In the genomic region with DNA sequence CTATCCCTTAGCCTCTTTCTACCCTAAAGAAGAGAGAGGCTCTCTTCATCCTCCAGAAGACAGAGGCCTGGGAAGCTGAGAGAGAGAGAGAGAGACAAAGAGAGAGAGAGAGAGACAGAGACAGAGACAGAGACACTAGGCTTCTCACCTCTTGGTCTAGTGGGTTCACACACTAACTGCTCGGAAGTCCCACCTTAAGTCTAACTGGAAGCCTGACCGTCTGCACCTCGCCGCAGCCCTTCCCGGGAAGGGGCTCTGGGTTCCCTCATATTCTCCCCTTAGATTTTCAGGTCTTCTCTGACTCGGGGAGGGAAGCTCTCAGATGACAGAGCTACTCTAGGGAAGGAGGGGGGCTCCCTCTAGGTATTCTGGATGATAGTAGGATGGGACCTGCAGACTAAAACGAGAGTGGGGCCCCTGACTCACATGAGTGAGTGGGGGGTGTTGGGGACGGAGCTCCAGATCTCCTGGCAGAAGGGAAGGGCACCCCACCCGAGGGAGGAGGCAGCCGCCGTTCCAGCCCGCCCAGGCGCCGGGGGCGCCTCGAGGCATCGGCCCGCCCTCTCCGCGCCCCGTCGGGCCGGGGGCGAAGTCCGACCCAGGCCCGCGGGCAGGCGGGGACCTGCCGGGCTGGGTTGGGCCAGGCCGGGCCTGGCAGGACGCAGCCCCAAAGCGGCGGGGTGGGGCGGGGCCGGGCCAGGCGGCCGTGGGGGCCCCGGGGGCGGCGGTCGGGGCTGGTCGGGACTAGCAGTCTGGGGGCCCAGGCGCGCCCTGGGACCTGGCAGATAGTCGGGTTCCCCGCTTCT, we compare ENCODE assay signal across 1 cellular context.
TF ChIP-seq lines count a peak whose summit lies in the region.

No MANE protein-coding gene starts in this region.

TF ChIP-seq in IMR-90, 13 proteins besides CTCF, POLR2A, EP300 and RAD21:
- TF ChIP-seq NFE2L2 (IDR thresholded peaks at IDR 0.05; ENCODE audit: low read depth, low read length) (no peak), MAFK (IDR thresholded peaks at IDR 0.05; ENCODE audit: low read depth, low read length) (no peak), RCOR1 (IDR thresholded peaks at IDR 0.05; ENCODE audit: insufficient replicate concordance, low read length) (no peak), MXI1 (IDR thresholded peaks at IDR 0.05; ENCODE audit: borderline replicate concordance, low read depth, low read length) (no peak), CEBPB (IDR thresholded peaks at IDR 0.05; ENCODE audit: low read depth, low read length) (no peak), MAZ (IDR thresholded peaks at IDR 0.05; ENCODE audit: borderline replicate concordance, low read depth, low read length) (no peak), RFX5 (IDR thresholded peaks at IDR 0.05; ENCODE audit: low read depth, low read length) (no peak), SMC3 (IDR thresholded peaks at IDR 0.05; ENCODE audit: low read depth, low read length) (no peak), CHD1 (IDR thresholded peaks at IDR 0.05; ENCODE audit: low read depth, low read length) (no peak), BHLHE40 (IDR thresholded peaks at IDR 0.05; ENCODE audit: low read depth, low read length) (no peak), FOS (IDR thresholded peaks at IDR 0.05; ENCODE audit: low read depth, low read length) (no peak)
- TF ChIP-seq, protein P1, sequence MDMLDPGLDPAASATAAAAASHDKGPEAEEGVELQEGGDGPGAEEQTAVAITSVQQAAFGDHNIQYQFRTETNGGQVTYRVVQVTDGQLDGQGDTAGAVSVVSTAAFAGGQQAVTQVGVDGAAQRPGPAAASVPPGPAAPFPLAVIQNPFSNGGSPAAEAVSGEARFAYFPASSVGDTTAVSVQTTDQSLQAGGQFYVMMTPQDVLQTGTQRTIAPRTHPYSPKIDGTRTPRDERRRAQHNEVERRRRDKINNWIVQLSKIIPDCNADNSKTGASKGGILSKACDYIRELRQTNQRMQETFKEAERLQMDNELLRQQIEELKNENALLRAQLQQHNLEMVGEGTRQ (IDR thresholded peaks at IDR 0.05; ENCODE audit: low read depth, low read length) = no peak
- TF ChIP-seq, protein P2, sequence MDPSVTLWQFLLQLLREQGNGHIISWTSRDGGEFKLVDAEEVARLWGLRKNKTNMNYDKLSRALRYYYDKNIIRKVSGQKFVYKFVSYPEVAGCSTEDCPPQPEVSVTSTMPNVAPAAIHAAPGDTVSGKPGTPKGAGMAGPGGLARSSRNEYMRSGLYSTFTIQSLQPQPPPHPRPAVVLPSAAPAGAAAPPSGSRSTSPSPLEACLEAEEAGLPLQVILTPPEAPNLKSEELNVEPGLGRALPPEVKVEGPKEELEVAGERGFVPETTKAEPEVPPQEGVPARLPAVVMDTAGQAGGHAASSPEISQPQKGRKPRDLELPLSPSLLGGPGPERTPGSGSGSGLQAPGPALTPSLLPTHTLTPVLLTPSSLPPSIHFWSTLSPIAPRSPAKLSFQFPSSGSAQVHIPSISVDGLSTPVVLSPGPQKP (IDR thresholded peaks at IDR 0.05; ENCODE audit: borderline replicate concordance, low read depth, low read length) = no peak
TF ChIP-seq in IMR-90: peak in this region for 0.
